In genomic region chr7:100965051-100965722, GRCh38 we compare ENCODE assay signal across 13 cellular contexts. TPM values are rescaled to one million over a fixed set of nuclear protein-coding genes. Genes with fewer than 3 reads are reported as not detected.
DNase-seq lines count a peak whose midpoint lies in the region; ATAC-seq and TF ChIP-seq lines count a peak whose summit lies in the region.
"Had no signal": no experiment of that assay in that cellular context is flagged by ENCODE, and none has a peak within 500 bp of the region (broad histone marks: within the 10 kb centered on the region; RNA-seq: fewer than 3 reads in every experiment).

No MANE protein-coding gene starts in this region.

- TF ChIP-seq POLR2A in tibial nerve (IDR thresholded peaks at IDR 0.05), result no peak

- H3K4me1 Mint-ChIP-seq in activated T-cell treated with anti-CD3 and anti-CD28 coated beads, Interleukin-2, amount 50 U/mL, for 4 hours (ENCODE audit: low read depth), result peaks cover 20% of the 10 kb centered on the region
- peaks cover 23% of the 10 kb centered on the region for H3K4me1 Mint-ChIP-seq in activated naive CD8-positive, alpha-beta T cell (ENCODE audit: low read depth)
- H3K4me1 Mint-ChIP-seq in immature natural killer cell, result peaks cover 15 to 19% of the 10 kb centered on the region in 2 donors
- H3K4me1 Mint-ChIP-seq in stimulated activated naive B cell treated with anti-CD40 and anti-IgM and Interleukin-4, amounts not matched to agents 10 μg/mL and 1 μg/mL and 100 μg/mL, for 72 hours, result peaks cover 15 to 18% of the 10 kb centered on the region in 2 donors

- no peaks in the 10 kb centered on the region for H3K9me3 ChIP-seq in tibial nerve
- H3K9me3 ChIP-seq: right atrium auricular region had no signal

- H3K4me1 ChIP-seq in tibial nerve, result peaks cover 0 to 18% (median 5%) of the 10 kb centered on the region in 4 donors

- DNase-seq in activated T-cell treated with anti-CD3 and anti-CD28 coated beads, Interleukin-2, amount 50 U/mL, for 4 hours, result no peak
- DNase-seq in activated T-cell treated with anti-CD3 and anti-CD28 coated beads for 4 hours, result no peak
- DNase-seq in immature natural killer cell, result no peak
- DNase-seq in stimulated activated naive B cell treated with anti-CD40 and anti-IgM and Interleukin-4, amounts not matched to agents 10 μg/mL and 1 μg/mL and 100 μg/mL, for 72 hours, result no peak
- DNase-seq in tibial nerve (ENCODE audit: low spot score in 2 of 2), result no peak
- no peak for DNase-seq in NCI-H69 (lab: John Stamatoyannopoulos, UW)
- no peak for DNase-seq in activated CD4-positive, CD25-positive, alpha-beta regulatory T cell (lab: John Stamatoyannopoulos, UW)
- DNase-seq: effector CD4-positive, alpha-beta T cell; NCI-H1417 had no signal

- peaks cover 60% of the 10 kb centered on the region for H3K27me3 Mint-ChIP-seq in activated T-cell treated with anti-CD3 and anti-CD28 coated beads, Interleukin-2, amount 50 U/mL, for 4 hours (ENCODE audit: low read depth)
- H3K27me3 Mint-ChIP-seq in activated naive CD8-positive, alpha-beta T cell, result peaks cover 35% of the 10 kb centered on the region
- H3K27me3 Mint-ChIP-seq in immature natural killer cell (ENCODE audit: low read depth in 3 of 3), result peaks cover 15 to 40% (median 20%) of the 10 kb centered on the region in 3 donors
- peaks cover 63 to 73% of the 10 kb centered on the region in 2 donors for H3K27me3 Mint-ChIP-seq in stimulated activated naive B cell treated with anti-CD40 and anti-IgM and Interleukin-4, amounts not matched to agents 10 μg/mL and 1 μg/mL and 100 μg/mL, for 72 hours

- no peaks in the 10 kb centered on the region for H3K36me3 Mint-ChIP-seq in activated T-cell treated with anti-CD3 and anti-CD28 coated beads, Interleukin-2, amount 50 U/mL, for 4 hours (ENCODE audit: insufficient read depth)
- no peaks in the 10 kb centered on the region for H3K36me3 Mint-ChIP-seq in activated naive CD8-positive, alpha-beta T cell
- no peaks in the 10 kb centered on the region for H3K36me3 Mint-ChIP-seq in immature natural killer cell
- H3K36me3 Mint-ChIP-seq in stimulated activated naive B cell treated with anti-CD40 and anti-IgM and Interleukin-4, amounts not matched to agents 10 μg/mL and 1 μg/mL and 100 μg/mL, for 72 hours, result no peaks in the 10 kb centered on the region

- peak overlapping the region; percentile 61 for H3K4me3 Mint-ChIP-seq in activated T-cell treated with anti-CD3 and anti-CD28 coated beads, Interleukin-2, amount 50 U/mL, for 4 hours
- H3K4me3 Mint-ChIP-seq in activated naive CD8-positive, alpha-beta T cell, result peak overlapping the region; percentile 84
- H3K4me3 Mint-ChIP-seq in immature natural killer cell, result peak overlapping the region; percentile 68 to 88 (median 81)
- peak overlapping the region; percentile 70 to 74 for H3K4me3 Mint-ChIP-seq in stimulated activated naive B cell treated with anti-CD40 and anti-IgM and Interleukin-4, amounts not matched to agents 10 μg/mL and 1 μg/mL and 100 μg/mL, for 72 hours

- H3K27ac ChIP-seq in tibial nerve, result no peak overlapping the region
- H3K27ac ChIP-seq: right atrium auricular region had no signal

- no peak overlapping the region for H3K27ac Mint-ChIP-seq in activated naive CD8-positive, alpha-beta T cell
- no peak overlapping the region for H3K27ac Mint-ChIP-seq in immature natural killer cell
- H3K27ac Mint-ChIP-seq in stimulated activated naive B cell treated with anti-CD40 and anti-IgM and Interleukin-4, amounts not matched to agents 10 μg/mL and 1 μg/mL and 100 μg/mL, for 72 hours, result no peak overlapping the region

- no peak for TF ChIP-seq CTCF in tibial nerve (IDR thresholded peaks at IDR 0.05)

- no peaks in the 10 kb centered on the region for H3K36me3 ChIP-seq in tibial nerve
- H3K36me3 ChIP-seq: right atrium auricular region had no signal

- ATAC-seq in activated T-cell treated with anti-CD3 and anti-CD28 coated beads, Interleukin-2, amount 50 U/mL, for 4 hours, result no peak
- ATAC-seq in stimulated activated naive B cell treated with anti-CD40 and anti-IgM and Interleukin-4, amounts not matched to agents 10 μg/mL and 1 μg/mL and 100 μg/mL, for 72 hours (replicated peaks), result no peak

- 16% methylated on average over 25 of the region's 25 CpGs for WGBS in tibial nerve, 2 donors

- H3K27me3 ChIP-seq in tibial nerve, result peaks cover 0 to 62% of the 10 kb centered on the region in 2 donors

- TF ChIP-seq EP300 in tibial nerve (IDR thresholded peaks at IDR 0.05), result no peak

- H3K4me3 ChIP-seq in tibial nerve, result peak overlapping the region in 1 of 4 donors; percentile 25

- no peaks in the 10 kb centered on the region for H3K9me3 Mint-ChIP-seq in activated T-cell treated with anti-CD3 and anti-CD28 coated beads, Interleukin-2, amount 50 U/mL, for 4 hours
- H3K9me3 Mint-ChIP-seq in activated naive CD8-positive, alpha-beta T cell (ENCODE audit: low read depth), result no peaks in the 10 kb centered on the region
- no peaks in the 10 kb centered on the region for H3K9me3 Mint-ChIP-seq in immature natural killer cell
- no peaks in the 10 kb centered on the region for H3K9me3 Mint-ChIP-seq in stimulated activated naive B cell treated with anti-CD40 and anti-IgM and Interleukin-4, amounts not matched to agents 10 μg/mL and 1 μg/mL and 100 μg/mL, for 72 hours

RNA-seq across cellular contexts. Expression of gene MUC12, which starts 4.2 kb away (rescaled TPM):
- under 1 TPM; 0.16 to 0.20 (median 0.19) TPM for total RNA-seq in activated T-cell treated with anti-CD3 and anti-CD28 coated beads, Interleukin-2, amount 50 U/mL, for 4 hours
- polyA plus RNA-seq in immature natural killer cell, result under 1 TPM in 1 of 3 donors, not detected in 2; 0.96 TPM
- total RNA-seq in tibial nerve, result not detected
- total RNA-seq: OCI-LY7, right atrium auricular region had no signal

RNA-seq across cellular contexts. Expression of gene MUC3A, which starts 15.9 kb away (rescaled TPM):
- total RNA-seq in activated T-cell treated with anti-CD3 and anti-CD28 coated beads, Interleukin-2, amount 50 U/mL, for 4 hours, result under 1 TPM in 1 of 3 donors, not detected in 2; 0.16 TPM
- not detected for polyA plus RNA-seq in immature natural killer cell
- total RNA-seq in tibial nerve, result under 1 TPM in 1 of 4 donors, not detected in 3; 0.22 TPM
- total RNA-seq: OCI-LY7 had no signal
- polyA plus RNA-seq: AG04450 had no signal

RNA-seq across cellular contexts. Expression of gene MUC17, which starts 54.7 kb away (rescaled TPM):
- not detected for total RNA-seq in activated T-cell treated with anti-CD3 and anti-CD28 coated beads, Interleukin-2, amount 50 U/mL, for 4 hours
- not detected for polyA plus RNA-seq in immature natural killer cell
- total RNA-seq in tibial nerve, result not detected
- total RNA-seq: OCI-LY7, right atrium auricular region had no signal
- polyA plus RNA-seq: AG04450 had no signal
